21 cellular contexts compared by ENCODE assay signal in the genomic region with DNA sequence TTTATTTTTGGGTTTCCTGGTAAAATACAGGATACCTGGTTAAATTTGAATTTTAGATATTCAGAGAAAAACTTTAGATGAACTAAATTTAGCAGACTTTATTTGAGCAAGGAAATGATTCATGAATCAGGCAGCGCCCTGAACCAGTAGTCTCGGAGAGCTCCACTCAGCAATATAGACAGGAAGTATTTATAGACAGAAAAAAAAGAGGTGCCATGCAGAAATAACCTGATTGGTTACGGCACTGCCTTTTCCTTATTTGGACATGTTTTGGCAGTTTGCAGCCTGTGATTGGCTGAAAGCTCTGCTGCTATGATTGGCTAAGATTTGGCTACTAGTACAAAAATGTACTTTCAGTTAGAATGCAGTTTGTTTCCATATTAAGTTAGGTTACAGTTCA.
DNase-seq lines count a peak whose midpoint lies in the region; ATAC-seq and TF ChIP-seq lines count a peak whose summit lies in the region.
"Had no signal": no experiment of that assay in that cellular context is flagged by ENCODE, and none has a peak within 500 bp of the region (broad histone marks: within the 10 kb centered on the region; RNA-seq: fewer than 3 reads in every experiment).

No MANE protein-coding gene starts in this region.

- no peak for TF ChIP-seq CTCF in astrocyte of the spinal cord (IDR thresholded peaks at IDR 0.05; ENCODE audit: low read depth, low read length)

- no peak for ATAC-seq in SK-N-SH treated with all-trans-retinoic acid at 6 μM for 48 hours
- ATAC-seq: naive thymus-derived CD4-positive, alpha-beta T cell had no signal

- H3K4me3 ChIP-seq in Jurkat, Clone E6-1 (ENCODE audit: low read length): no peak overlapping the region
- no peak overlapping the region for H3K4me3 ChIP-seq in astrocyte of the spinal cord (ENCODE audit: low read depth, low read length)
- H3K4me3 ChIP-seq: cardiac muscle cell, SJCRH30, uterus had no signal

- in situ Hi-C loops in astrocyte of the spinal cord (cut with HindIII; ENCODE audit: low sequenced_read_pairs): no loop called here

- DNase-seq in ELR (ENCODE audit: low read depth): peak; percentile 25
- DNase-seq in Jurkat, Clone E6-1 (ENCODE audit: low read depth, low spot score): peak; percentile 5
- DNase-seq in astrocyte of the spinal cord (ENCODE audit: low read depth, low spot score): peak; percentile 29
- peak; percentile 2 for DNase-seq in hepatic stellate cell (ENCODE audit: low spot score)
- DNase-seq in cerebellar nuclear complex (lab: John Stamatoyannopoulos, UW): no peak
- DNase-seq in pons (ENCODE audit: low spot score): no peak
- DNase-seq in AML-193 (lab: John Stamatoyannopoulos, UW): no peak
- DNase-seq: activated CD4-positive, CD25-positive, alpha-beta regulatory T cell; activated CD8-positive, alpha-beta memory T cell treated with anti-CD3 and anti-CD28 coated beads for 24 hours; activated naive CD8-positive, alpha-beta T cell treated with anti-CD3 and anti-CD28 coated beads for 36 hours; COR-L47; hippocampal formation; kidney; naive thymus-derived CD4-positive, alpha-beta T cell; NCI-H1105 treated with DMSO at 0.1 percent for 48 hours; NCI-H69; stimulated activated CD4-positive, alpha-beta T cell treated with anti-CD3 and anti-CD28 coated beads, Interleukin-4, amount 100 ng/mL, for 1 hour; uterus had no signal

TF ChIP-seq in SK-N-SH treated with all-trans-retinoic acid at 6 μM for 48 hours, 23 proteins besides CTCF, POLR2A, EP300 and RAD21:
- no peak for TF ChIP-seq OSR1 (CRISPR knock-in tag; IDR thresholded peaks at IDR 0.05)
- TF ChIP-seq BACH2 (CRISPR knock-in tag; IDR thresholded peaks at IDR 0.05; ENCODE audit: borderline replicate concordance): no peak
- no peak for TF ChIP-seq RARB (CRISPR knock-in tag; IDR thresholded peaks at IDR 0.05)
- TF ChIP-seq, protein P1, sequence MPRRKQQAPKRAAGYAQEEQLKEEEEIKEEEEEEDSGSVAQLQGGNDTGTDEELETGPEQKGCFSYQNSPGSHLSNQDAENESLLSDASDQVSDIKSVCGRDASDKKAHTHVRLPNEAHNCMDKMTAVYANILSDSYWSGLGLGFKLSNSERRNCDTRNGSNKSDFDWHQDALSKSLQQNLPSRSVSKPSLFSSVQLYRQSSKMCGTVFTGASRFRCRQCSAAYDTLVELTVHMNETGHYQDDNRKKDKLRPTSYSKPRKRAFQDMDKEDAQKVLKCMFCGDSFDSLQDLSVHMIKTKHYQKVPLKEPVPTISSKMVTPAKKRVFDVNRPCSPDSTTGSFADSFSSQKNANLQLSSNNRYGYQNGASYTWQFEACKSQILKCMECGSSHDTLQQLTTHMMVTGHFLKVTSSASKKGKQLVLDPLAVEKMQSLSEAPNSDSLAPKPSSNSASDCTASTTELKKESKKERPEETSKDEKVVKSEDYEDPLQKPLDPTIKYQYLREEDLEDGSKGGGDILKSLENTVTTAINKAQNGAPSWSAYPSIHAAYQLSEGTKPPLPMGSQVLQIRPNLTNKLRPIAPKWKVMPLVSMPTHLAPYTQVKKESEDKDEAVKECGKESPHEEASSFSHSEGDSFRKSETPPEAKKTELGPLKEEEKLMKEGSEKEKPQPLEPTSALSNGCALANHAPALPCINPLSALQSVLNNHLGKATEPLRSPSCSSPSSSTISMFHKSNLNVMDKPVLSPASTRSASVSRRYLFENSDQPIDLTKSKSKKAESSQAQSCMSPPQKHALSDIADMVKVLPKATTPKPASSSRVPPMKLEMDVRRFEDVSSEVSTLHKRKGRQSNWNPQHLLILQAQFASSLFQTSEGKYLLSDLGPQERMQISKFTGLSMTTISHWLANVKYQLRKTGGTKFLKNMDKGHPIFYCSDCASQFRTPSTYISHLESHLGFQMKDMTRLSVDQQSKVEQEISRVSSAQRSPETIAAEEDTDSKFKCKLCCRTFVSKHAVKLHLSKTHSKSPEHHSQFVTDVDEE (CRISPR knock-in tag; IDR thresholded peaks at IDR 0.05): no peak
- no peak for TF ChIP-seq ZNF565 (CRISPR knock-in tag; conservative IDR thresholded peaks at IDR 0.05; ENCODE audit: low read depth)
- TF ChIP-seq ZNF70 (CRISPR knock-in tag; IDR thresholded peaks at IDR 0.05): no peak
- no peak for TF ChIP-seq ZFP30 (CRISPR knock-in tag; IDR thresholded peaks at IDR 0.05)
- TF ChIP-seq, protein P2, sequence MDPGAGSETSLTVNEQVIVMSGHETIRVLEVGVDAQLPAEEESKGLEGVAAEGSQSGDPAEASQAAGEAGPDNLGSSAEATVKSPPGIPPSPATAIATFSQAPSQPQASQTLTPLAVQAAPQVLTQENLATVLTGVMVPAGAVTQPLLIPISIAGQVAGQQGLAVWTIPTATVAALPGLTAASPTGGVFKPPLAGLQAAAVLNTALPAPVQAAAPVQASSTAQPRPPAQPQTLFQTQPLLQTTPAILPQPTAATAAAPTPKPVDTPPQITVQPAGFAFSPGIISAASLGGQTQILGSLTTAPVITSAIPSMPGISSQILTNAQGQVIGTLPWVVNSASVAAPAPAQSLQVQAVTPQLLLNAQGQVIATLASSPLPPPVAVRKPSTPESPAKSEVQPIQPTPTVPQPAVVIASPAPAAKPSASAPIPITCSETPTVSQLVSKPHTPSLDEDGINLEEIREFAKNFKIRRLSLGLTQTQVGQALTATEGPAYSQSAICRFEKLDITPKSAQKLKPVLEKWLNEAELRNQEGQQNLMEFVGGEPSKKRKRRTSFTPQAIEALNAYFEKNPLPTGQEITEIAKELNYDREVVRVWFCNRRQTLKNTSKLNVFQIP (CRISPR knock-in tag; IDR thresholded peaks at IDR 0.05; ENCODE audit: borderline replicate concordance, low read depth): no peak
- TF ChIP-seq PATZ1 (CRISPR knock-in tag; IDR thresholded peaks at IDR 0.05; ENCODE audit: borderline replicate concordance): no peak
- TF ChIP-seq ZFP3 (CRISPR knock-in tag; IDR thresholded peaks at IDR 0.05): no peak
- TF ChIP-seq ISL1 (CRISPR knock-in tag; IDR thresholded peaks at IDR 0.05): no peak
- no peak for TF ChIP-seq ESRRG (CRISPR knock-in tag; IDR thresholded peaks at IDR 0.05)
- TF ChIP-seq ZNF8 (CRISPR knock-in tag; IDR thresholded peaks at IDR 0.05): no peak
- TF ChIP-seq, protein P3, sequence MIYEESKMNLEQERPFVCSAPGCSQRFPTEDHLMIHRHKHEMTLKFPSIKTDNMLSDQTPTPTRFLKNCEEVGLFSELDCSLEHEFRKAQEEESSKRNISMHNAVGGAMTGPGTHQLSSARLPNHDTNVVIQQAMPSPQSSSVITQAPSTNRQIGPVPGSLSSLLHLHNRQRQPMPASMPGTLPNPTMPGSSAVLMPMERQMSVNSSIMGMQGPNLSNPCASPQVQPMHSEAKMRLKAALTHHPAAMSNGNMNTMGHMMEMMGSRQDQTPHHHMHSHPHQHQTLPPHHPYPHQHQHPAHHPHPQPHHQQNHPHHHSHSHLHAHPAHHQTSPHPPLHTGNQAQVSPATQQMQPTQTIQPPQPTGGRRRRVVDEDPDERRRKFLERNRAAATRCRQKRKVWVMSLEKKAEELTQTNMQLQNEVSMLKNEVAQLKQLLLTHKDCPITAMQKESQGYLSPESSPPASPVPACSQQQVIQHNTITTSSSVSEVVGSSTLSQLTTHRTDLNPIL (CRISPR knock-in tag; IDR thresholded peaks at IDR 0.05; ENCODE audit: low read depth): no peak
- no peak for TF ChIP-seq TOX (CRISPR knock-in tag; IDR thresholded peaks at IDR 0.05; ENCODE audit: borderline replicate concordance)
- TF ChIP-seq GLIS3 (CRISPR knock-in tag; IDR thresholded peaks at IDR 0.05): no peak
- no peak for TF ChIP-seq CSDC2 (CRISPR knock-in tag; IDR thresholded peaks at IDR 0.05)
- TF ChIP-seq, protein P4, sequence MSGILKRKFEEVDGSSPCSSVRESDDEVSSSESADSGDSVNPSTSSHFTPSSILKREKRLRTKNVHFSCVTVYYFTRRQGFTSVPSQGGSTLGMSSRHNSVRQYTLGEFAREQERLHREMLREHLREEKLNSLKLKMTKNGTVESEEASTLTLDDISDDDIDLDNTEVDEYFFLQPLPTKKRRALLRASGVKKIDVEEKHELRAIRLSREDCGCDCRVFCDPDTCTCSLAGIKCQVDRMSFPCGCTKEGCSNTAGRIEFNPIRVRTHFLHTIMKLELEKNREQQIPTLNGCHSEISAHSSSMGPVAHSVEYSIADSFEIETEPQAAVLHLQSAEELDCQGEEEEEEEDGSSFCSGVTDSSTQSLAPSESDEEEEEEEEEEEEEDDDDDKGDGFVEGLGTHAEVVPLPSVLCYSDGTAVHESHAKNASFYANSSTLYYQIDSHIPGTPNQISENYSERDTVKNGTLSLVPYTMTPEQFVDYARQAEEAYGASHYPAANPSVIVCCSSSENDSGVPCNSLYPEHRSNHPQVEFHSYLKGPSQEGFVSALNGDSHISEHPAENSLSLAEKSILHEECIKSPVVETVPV (CRISPR knock-in tag; IDR thresholded peaks at IDR 0.05): no peak
- TF ChIP-seq PPARA (CRISPR knock-in tag; IDR thresholded peaks at IDR 0.05; ENCODE audit: borderline replicate concordance): no peak

Comparison
In these comparisons a context has a peak if more than half of its experiments do, and no peak if none do; other contexts are left out.
1. DNase-seq: peak in ELR (single experiment), Jurkat, Clone E6-1 (single experiment), astrocyte of the spinal cord (single experiment) and hepatic stellate cell (single experiment); none in cerebellar nuclear complex (0 of 2), pons (single experiment) and AML-193 (0 of 2).